Comparison of ENCODE assay signal across 7 cellular contexts in the genomic region with DNA sequence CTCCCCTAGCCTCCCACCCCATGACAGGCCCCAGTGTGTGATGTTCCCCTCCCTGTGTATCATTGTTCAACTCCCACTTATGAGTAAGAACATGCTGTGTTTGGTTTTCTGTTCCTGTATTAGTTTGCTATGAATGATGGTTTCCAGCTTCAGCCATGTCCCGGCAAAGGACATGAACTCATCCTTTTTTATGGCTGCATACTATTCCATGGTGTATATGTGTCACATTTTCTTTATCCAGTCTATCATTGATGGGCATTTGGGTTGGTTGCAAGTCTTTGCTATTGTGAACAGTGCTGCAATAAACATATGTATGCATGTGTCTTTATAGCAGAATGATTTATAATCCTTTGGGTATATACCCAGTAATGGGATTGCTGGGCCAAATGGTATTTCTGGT. TPM values are rescaled to one million over a fixed set of nuclear protein-coding genes. Genes with fewer than 3 reads are reported as not detected.
DNase-seq lines count a peak whose midpoint lies in the region; ATAC-seq, FAIRE-seq and TF ChIP-seq lines count a peak whose summit lies in the region.
"Not testable (repeated sequence)": the region's sequence is repeated elsewhere in the genome, so short reads cannot be mapped to it uniquely, and the experiment has no call there.

No MANE protein-coding gene starts in this region.

- not testable (repeated sequence) for H2AFZ ChIP-seq in GM12878 (ENCODE audit: control insufficient read depth, low read depth, low read length); HepG2 (ENCODE audit: low read length)

- TF ChIP-seq EP300 in GM12878 (IDR thresholded peaks at IDR 0.05; ENCODE audit: borderline replicate concordance in 1 of 2, control insufficient read depth in 1 of 2, low read depth in 2 of 2, low read length in 2 of 2); HepG2 (IDR thresholded peaks at IDR 0.05; ENCODE audit: low read depth in 2 of 2, low read length in 2 of 2); HepG2 (CRISPR knock-in tag; IDR thresholded peaks at IDR 0.05; ENCODE audit: borderline replicate concordance): not testable (repeated sequence)

- H3K27ac ChIP-seq in Panc1 (ENCODE audit: low read length): peak overlapping the region; percentile 99
- H3K27ac ChIP-seq in GM12878 (ENCODE audit: control insufficient read depth, insufficient read depth); HepG2 (ENCODE audit: extremely low read length, insufficient read depth, low read length): not testable (repeated sequence)

- not testable (repeated sequence) for H3K9me3 ChIP-seq in Panc1 (ENCODE audit: control insufficient read depth, insufficient read depth, low read depth, low read length); GM12878 (replicated peaks; ENCODE audit: control insufficient read depth, insufficient read depth, low read length); HepG2 (ENCODE audit: low read length)

- H3K4me3 Mint-ChIP-seq in activated T-cell treated with anti-CD3 and anti-CD28 coated beads, Interleukin-2, amount 50 U/mL, for 4 hours; stimulated activated effector memory CD8-positive, alpha-beta T cell treated with anti-CD3 and anti-CD28 coated beads, Interleukin-12 subunit alpha, Interleukin-12 subunit beta, amount 100 ng/mL, for 72 hours: not testable (repeated sequence)

- H3K4me2 ChIP-seq in GM12878 (ENCODE audit: control insufficient read depth, insufficient read depth); HepG2 (ENCODE audit: low read depth, low read length): not testable (repeated sequence)

- ATAC-seq in Panc1, GM12878, HepG2: not testable (repeated sequence)
- peak; percentile 27 to 32 for ATAC-seq in activated T-cell treated with anti-CD3 and anti-CD28 coated beads, Interleukin-2, amount 50 U/mL, for 4 hours
- peak; percentile 45 for ATAC-seq in stimulated activated effector memory CD8-positive, alpha-beta T cell treated with anti-CD3 and anti-CD28 coated beads, Interleukin-12 subunit alpha, Interleukin-12 subunit beta, amount 100 ng/mL, for 72 hours

- not testable (repeated sequence) for H3K27me3 Mint-ChIP-seq in activated T-cell treated with anti-CD3 and anti-CD28 coated beads, Interleukin-2, amount 50 U/mL, for 4 hours (ENCODE audit: low read depth)

- not testable (repeated sequence) for H3K27ac Mint-ChIP-seq in stimulated activated effector memory CD8-positive, alpha-beta T cell treated with anti-CD3 and anti-CD28 coated beads, Interleukin-12 subunit alpha, Interleukin-12 subunit beta, amount 100 ng/mL, for 72 hours

- SMC1A ChIA-PET in GM12878 (lab: Charles Lee; ENCODE audit: uncharacterized antibody, unreplicated experiment): interaction anchor here (0.6 to 14.9 kb wide), 9 partner anchors 8 to 75 kb away, joined by 3 to 327 read pairs (median 4); a partner anchor contains a TSS

- H3K4me1 Mint-ChIP-seq in activated T-cell treated with anti-CD3 and anti-CD28 coated beads, Interleukin-2, amount 50 U/mL, for 4 hours (ENCODE audit: low read depth): peaks cover 28% of the 10 kb centered on the region
- peaks cover 48% of the 10 kb centered on the region for H3K4me1 Mint-ChIP-seq in stimulated activated effector memory CD8-positive, alpha-beta T cell treated with anti-CD3 and anti-CD28 coated beads, Interleukin-12 subunit alpha, Interleukin-12 subunit beta, amount 100 ng/mL, for 72 hours

- not testable (repeated sequence) for BruUV-seq in Panc1 (replicated peaks; lab: Mats Ljungman, UMichigan); GM12878 (replicated peaks; lab: Mats Ljungman, UMichigan); HepG2 (replicated peaks; lab: Mats Ljungman, UMichigan)

- POLR2A ChIA-PET in Panc1 (lab: Charles Lee): not testable (repeated sequence)
- POLR2A ChIA-PET in GM12878 (lab: Charles Lee): interaction anchor here (1.0 to 11.0 kb wide), 3 partner anchors 9 to 43 kb away, joined by 3 to 111 read pairs (median 8); a partner anchor contains a TSS
- POLR2A ChIA-PET in HepG2 (lab: Yijun Ruan, JAX): interaction anchor here (2.0 kb wide), 1 partner anchor 44 kb away, joined by 5 read pairs; a partner anchor contains a TSS

- not testable (repeated sequence) for TF ChIP-seq POLR2A in GM12891 (IDR thresholded peaks at IDR 0.05; ENCODE audit: low read depth, low read length); GM12878 (IDR thresholded peaks at IDR 0.05; ENCODE audit: low read depth, low read length); HepG2 (IDR thresholded peaks at IDR 0.05; ENCODE audit: insufficient read depth in 1 of 2, low read depth in 2 of 2, low read length in 2 of 2)

- FAIRE-seq in GM12891 (lab: Jason Lieb, UNC); GM12878 (lab: Jason Lieb, UNC); HepG2 (lab: Jason Lieb, UNC): not testable (repeated sequence)

- H3K36me3 Mint-ChIP-seq in activated T-cell treated with anti-CD3 and anti-CD28 coated beads, Interleukin-2, amount 50 U/mL, for 4 hours (ENCODE audit: insufficient read depth); stimulated activated effector memory CD8-positive, alpha-beta T cell treated with anti-CD3 and anti-CD28 coated beads, Interleukin-12 subunit alpha, Interleukin-12 subunit beta, amount 100 ng/mL, for 72 hours: not testable (repeated sequence)

- not testable (repeated sequence) for H3K36me3 ChIP-seq in Panc1 (ENCODE audit: control insufficient read depth, insufficient read depth, low read length); GM12878 (ENCODE audit: control insufficient read depth in 2 of 2, insufficient read depth in 2 of 2, low read length in 1 of 2); HepG2 (replicated peaks in 1 of 2; ENCODE audit: control insufficient read depth in 1 of 2, insufficient read depth in 2 of 2, low read length in 2 of 2)

- DNase-seq in GM12891 (ENCODE audit: insufficient read length, low spot score); Panc1 (ENCODE audit: low read depth, low spot score); activated T-cell treated with anti-CD3 and anti-CD28 coated beads, Interleukin-2, amount 50 U/mL, for 4 hours; GM12878 (ENCODE audit: low read depth, low spot score); HepG2 (ENCODE audit: low spot score); stimulated activated effector memory CD8-positive, alpha-beta T cell treated with anti-CD3 and anti-CD28 coated beads, Interleukin-12 subunit alpha, Interleukin-12 subunit beta, amount 100 ng/mL, for 72 hours (ENCODE audit: low spot score in 2 of 2): not testable (repeated sequence)
- peak; percentile 9 for DNase-seq in activated CD4-positive, alpha-beta T cell treated with anti-CD3 and anti-CD28 coated beads for 48 hours

- H3K4me3 ChIP-seq in Panc1 (ENCODE audit: low read depth in 2 of 2, low read length in 2 of 2); GM12878; HepG2 (replicated peaks in 1 of 3; ENCODE audit: insufficient read depth in 1 of 3, low read depth in 2 of 3, low read length in 3 of 3): not testable (repeated sequence)

- H3K27me3 ChIP-seq in Panc1 (ENCODE audit: control insufficient read depth, insufficient read depth, low read length); GM12878 (replicated peaks in 1 of 2; ENCODE audit: control insufficient read depth in 2 of 2, insufficient read depth in 2 of 2, low read length in 1 of 2); HepG2 (ENCODE audit: control insufficient read depth in 1 of 2, insufficient read depth in 2 of 2, low read length in 2 of 2): not testable (repeated sequence)

- not testable (repeated sequence) for TF ChIP-seq CTCF in Panc1 (IDR thresholded peaks at IDR 0.05); GM12878 (IDR thresholded peaks at IDR 0.05 in 2 of 3, conservative IDR thresholded peaks at IDR 0.05 in 1 of 3; ENCODE audit: control insufficient read depth in 2 of 3, extremely low read depth in 1 of 3, insufficient read depth in 1 of 3, low read depth in 3 of 3, low read length in 3 of 3); HepG2 (CRISPR knock-in tag; IDR thresholded peaks at IDR 0.05)

- 4% methylated on average over 1 of the region's 1 CpG for WGBS in GM12878 (ENCODE audit: insufficient coverage, insufficient replicate concordance, low lambda C conversion rate, missing lambda C conversion rate)
- WGBS in HepG2 (ENCODE audit: low lambda C conversion rate): 96% methylated on average over 1 of the region's 1 CpG

- RAD21 ChIA-PET in GM12878 (lab: Charles Lee; ENCODE audit: unreplicated experiment): interaction anchor here (1.2 to 3.0 kb wide), 4 partner anchors 8 to 43 kb away, joined by 3 to 17 read pairs (median 7); a partner anchor contains a TSS

- H3K9ac ChIP-seq in GM12878 (ENCODE audit: control insufficient read depth, insufficient read depth, low read length); HepG2 (ENCODE audit: insufficient read depth, low read depth, low read length): not testable (repeated sequence)

- TF ChIP-seq RAD21 in GM12878 (IDR thresholded peaks at IDR 0.05; ENCODE audit: insufficient read depth, low read depth, low read length); HepG2 (CRISPR knock-in tag; IDR thresholded peaks at IDR 0.05): not testable (repeated sequence)

- H4K20me1 ChIP-seq in GM12878 (ENCODE audit: control insufficient read depth, insufficient read depth); HepG2 (ENCODE audit: insufficient read depth, low read length): not testable (repeated sequence)

- H3K4me1 ChIP-seq in Panc1 (ENCODE audit: control insufficient read depth, insufficient read depth, low read length) (peaks cover 39% of the 10 kb centered on the region), GM12878 (ENCODE audit: control insufficient read depth, insufficient read depth, low read length) (peaks cover 10% of the 10 kb centered on the region), HepG2 (ENCODE audit: insufficient read depth, low read length) (peaks cover 73% of the 10 kb centered on the region)

- intact Hi-C loops in Panc1 (cut with micrococcal nuclease; ENCODE audit: unreplicated experiment); GM12878 (cut with micrococcal nuclease; ENCODE audit: unreplicated experiment): not testable (repeated sequence)
- intact Hi-C loops in HepG2 (cut with micrococcal nuclease; ENCODE audit: unreplicated experiment): loop anchor here (10.0 kb wide), 1 partner anchor 1553 kb away; no protein-coding TSS in a partner anchor

- not testable (repeated sequence) for H3K9me3 Mint-ChIP-seq in activated T-cell treated with anti-CD3 and anti-CD28 coated beads, Interleukin-2, amount 50 U/mL, for 4 hours; stimulated activated effector memory CD8-positive, alpha-beta T cell treated with anti-CD3 and anti-CD28 coated beads, Interleukin-12 subunit alpha, Interleukin-12 subunit beta, amount 100 ng/mL, for 72 hours

- CTCF ChIA-PET in Panc1 (lab: Charles Lee) (interaction anchor here (0.7 kb wide), 1 partner anchor 57 kb away, joined by 5 read pairs; no protein-coding TSS in a partner anchor), GM12878 (lab: Yijun Ruan, JAX) (interaction anchor here (0.9 kb wide), 1 partner anchor 37 kb away, joined by 5 read pairs; no protein-coding TSS in a partner anchor)
- CTCF ChIA-PET in HepG2 (lab: Yijun Ruan, JAX; ENCODE audit: low intra/inter-chr PET ratio, low total read pairs): not testable (repeated sequence)

- in situ Hi-C loops in Panc1 (cut with HindIII; ENCODE audit: low pct_unique_long_range_greater_than_20kb, low sequenced_read_pairs); GM12878 (cut with MboI); HepG2 (cut with HindIII; ENCODE audit: extremely low pct_ligation_motif_present, low pct_unique_long_range_greater_than_20kb): not testable (repeated sequence)

- H3K79me2 ChIP-seq in GM12878 (ENCODE audit: control insufficient read depth, insufficient read depth, low read length); HepG2 (ENCODE audit: insufficient read depth, low read length): not testable (repeated sequence)

RNA-seq across cellular contexts. Expression of a gene that starts 43.9 kb away (rescaled TPM):
- 0.99 TPM for polyA plus RNA-seq in GM12891 (2012; ENCODE audit: low read depth, missing spikeins)
- total RNA-seq in Panc1 (2021; ENCODE audit: unreplicated experiment) (159 TPM), GM12878 (2014; rRNA removed) (2.1 and 2.4 TPM in 2 replicates), GM12878 (2014; rRNA removed; fragmentation: Illumina TruSeq; extraction: Trizol) (1.2 and 1.3 TPM in 2 replicates), GM12878 (2021) (2.5 and 2.7 TPM in 2 replicates), HepG2 (2016; rRNA removed; fragmentation: Illumina TruSeq; extraction: Trizol) (41.0 and 42.6 TPM in 2 replicates)
- 124 TPM for polyA plus RNA-seq in Panc1 (2012; ENCODE audit: insufficient read length)
- total RNA-seq in activated T-cell treated with anti-CD3 and anti-CD28 coated beads, Interleukin-2, amount 50 U/mL, for 4 hours: 10 to 100 TPM; 36.8 to 52.2 (median 37.2) TPM
- 6.9 and 7.3 TPM in 2 replicates for total RNA-seq in GM12878 (2013; cell fraction: nucleolus; rRNA removed)
- 0.18 TPM for polyA plus RNA-seq in GM12878 (2011; ENCODE audit: low read depth)
- polyA plus RNA-seq in GM12878 (2011; rRNA removed) (14.2 and 14.8 TPM in 2 replicates), GM12878 (2014; fragmentation: Illumina TruSeq; extraction: Trizol) (1.3 and 1.6 TPM in 2 replicates), GM12878 (2014; fragmentation: Nextera tagmentation; extraction: Ambion mirVana) (under 1 TPM; 0.66 to 0.87 TPM), GM12878 (2014; rRNA removed) (1.4 and 1.8 TPM in 2 replicates), GM12878 (2016; fragmentation: Nextera tagmentation; extraction: Ambion mirVana) (1 to 10 TPM; 1.3 to 1.4 TPM), HepG2 (2011; rRNA removed) (30.5 and 33.8 TPM in 2 replicates)
- 8.7 and 10.8 TPM in 2 replicates for polyA plus RNA-seq in GM12878 (2011; cell fraction: cytosol; rRNA removed)
- 8.8 and 12.0 TPM in 2 replicates for polyA plus RNA-seq in GM12878 (2011; cell fraction: nucleus; rRNA removed)
- polyA plus RNA-seq in GM12878 (2012): 0.45 and 0.51 TPM in 2 replicates
- polyA minus RNA-seq in GM12878 (2011; rRNA and poly(A)+ RNA removed): 12.5 and 14.9 TPM in 2 replicates
- polyA minus RNA-seq in GM12878 (2011; cell fraction: cytosol; rRNA and poly(A)+ RNA removed): 12.2 and 14.1 TPM in 2 replicates
- polyA minus RNA-seq in GM12878 (2011; cell fraction: nucleus; rRNA and poly(A)+ RNA removed): 24.4 and 48.6 TPM in 2 replicates
- total RNA-seq in HepG2 (2016; cell fraction: cytosol; rRNA removed; fragmentation: Illumina TruSeq; extraction: Trizol; ENCODE audit: low read depth): 17.8 and 19.6 TPM in 2 replicates
- total RNA-seq in HepG2 (2016; cell fraction: insoluble cytoplasmic fraction; rRNA removed; fragmentation: Illumina TruSeq; extraction: Trizol): 40.7 and 41.0 TPM in 2 replicates
- total RNA-seq in HepG2 (2016; cell fraction: membrane; rRNA removed; fragmentation: Illumina TruSeq; extraction: Trizol): 46.7 and 48.5 TPM in 2 replicates
- total RNA-seq in HepG2 (2016; cell fraction: nucleus; rRNA removed; fragmentation: Illumina TruSeq; extraction: Trizol): 48.4 and 49.5 TPM in 2 replicates
- 25.4 and 27.1 TPM in 2 replicates for polyA plus RNA-seq in HepG2 (2011; cell fraction: cytosol; rRNA removed)
- polyA plus RNA-seq in HepG2 (2011; cell fraction: nucleus; rRNA removed): 24.3 and 25.8 TPM in 2 replicates
- polyA plus RNA-seq in HepG2 (2012): 19.1 and 25.3 TPM in 2 replicates
- 10.9 and 15.0 TPM in 2 replicates for polyA plus RNA-seq in HepG2 (2016; cell fraction: cytosol; fragmentation: Illumina TruSeq; extraction: Trizol; ENCODE audit: low read depth)
- 61.4 and 62.2 TPM in 2 replicates for polyA plus RNA-seq in HepG2 (2016; cell fraction: insoluble cytoplasmic fraction; fragmentation: Illumina TruSeq; extraction: Trizol; ENCODE audit: low read depth)
- polyA plus RNA-seq in HepG2 (2016; cell fraction: membrane; fragmentation: Illumina TruSeq; extraction: Trizol; ENCODE audit: low read depth): 29.1 and 33.4 TPM in 2 replicates
- 87.7 and 87.9 TPM in 2 replicates for polyA plus RNA-seq in HepG2 (2016; cell fraction: nucleus; fragmentation: Illumina TruSeq; extraction: Trizol; ENCODE audit: insufficient read depth, low read depth)
- polyA minus RNA-seq in HepG2 (2011; rRNA and poly(A)+ RNA removed; ENCODE audit: low replicate concordance): 3.0 and 40.9 TPM in 2 replicates
- 43.4 and 48.0 TPM in 2 replicates for polyA minus RNA-seq in HepG2 (2011; cell fraction: cytosol; rRNA and poly(A)+ RNA removed)
- 53.5 and 53.8 TPM in 2 replicates for polyA minus RNA-seq in HepG2 (2011; cell fraction: nucleus; rRNA and poly(A)+ RNA removed)
